19 cellular contexts compared by ENCODE assay signal in the genomic region with DNA sequence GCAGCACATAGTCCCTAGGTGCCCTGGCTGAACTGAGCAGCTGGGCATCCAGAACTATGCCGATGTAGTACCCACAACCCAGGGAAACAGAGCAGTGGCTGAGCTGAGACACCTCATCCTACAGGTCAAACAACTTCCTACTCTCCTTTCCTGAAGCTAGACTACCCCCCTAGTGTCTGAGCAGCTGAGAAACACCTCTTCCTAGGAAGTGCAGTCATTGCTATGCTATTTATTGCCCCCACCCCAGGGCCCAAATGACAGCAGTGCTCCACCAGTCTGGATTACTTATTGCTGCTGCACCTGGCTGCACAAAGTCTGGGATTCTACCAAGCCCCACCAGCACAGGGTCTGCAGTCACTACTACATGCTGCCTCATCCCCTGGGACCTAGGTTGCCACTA. TPM values are rescaled to one million over a fixed set of nuclear protein-coding genes. Genes with fewer than 3 reads are reported as not detected.
A peak's percentile ranks its signal among the peaks of the same experiment; 100 is the strongest.
DNase-seq lines count a peak whose midpoint lies in the region; ATAC-seq, FAIRE-seq and TF ChIP-seq lines count a peak whose summit lies in the region.
"Had no signal": no experiment of that assay in that cellular context is flagged by ENCODE, and none has a peak within 500 bp of the region (broad histone marks: within the 10 kb centered on the region; RNA-seq: fewer than 3 reads in every experiment).

No MANE protein-coding gene starts in this region.

- RAD21 ChIA-PET in GM12878 (lab: Charles Lee; ENCODE audit: unreplicated experiment): no interaction called here

- H3K4me1 ChIP-seq in Caco-2 (peaks cover 28% of the 10 kb centered on the region), GM12878 (ENCODE audit: control insufficient read depth, insufficient read depth, low read length) (no peaks in the 10 kb centered on the region), mammary epithelial cell (ENCODE audit: insufficient read depth, low read length) (peaks cover 7% of the 10 kb centered on the region)
- H3K4me1 ChIP-seq: BLaER1 had no signal

- SMC1A ChIA-PET in GM12878 (lab: Charles Lee; ENCODE audit: uncharacterized antibody, unreplicated experiment): no interaction called here

- H3K27me3 Mint-ChIP-seq in Caco-2 (ENCODE audit: insufficient read depth, unreplicated experiment): no peaks in the 10 kb centered on the region
- H3K27me3 Mint-ChIP-seq: CD4-positive, alpha-beta memory T cell had no signal

- ATAC-seq in GM12878: no peak
- no peak for ATAC-seq in activated naive CD4-positive, alpha-beta T cell treated with anti-CD3 and anti-CD28 coated beads, Interleukin-2, amount 50 U/mL, for 72 hours
- ATAC-seq in GM19467 (IDR thresholded peaks at IDR 0.05; ENCODE audit: unreplicated experiment): no peak
- ATAC-seq: GM23338 had no signal

- H3K9me3 Mint-ChIP-seq in Caco-2 (ENCODE audit: unreplicated experiment): peaks cover 21% of the 10 kb centered on the region
- peaks cover 17 to 35% of the 10 kb centered on the region in 2 donors for H3K9me3 Mint-ChIP-seq in activated naive CD4-positive, alpha-beta T cell treated with anti-CD3 and anti-CD28 coated beads, Interleukin-2, amount 50 U/mL, for 72 hours

- in situ Hi-C loops in GM12878 (cut with MboI): no loop called here
- in situ Hi-C loops in mammary epithelial cell (cut with MboI; ENCODE audit: low sequenced_read_pairs in 2 of 2): no loop called here

- H3K4me1 Mint-ChIP-seq in Caco-2 (ENCODE audit: low read depth, unreplicated experiment): peaks cover 28% of the 10 kb centered on the region
- H3K4me1 Mint-ChIP-seq: CD14-positive monocyte; CD4-positive, alpha-beta memory T cell had no signal

- no peaks in the 10 kb centered on the region for H3K79me2 ChIP-seq in GM12878 (ENCODE audit: control insufficient read depth, insufficient read depth, low read length)
- no peaks in the 10 kb centered on the region for H3K79me2 ChIP-seq in mammary epithelial cell (ENCODE audit: insufficient read depth, low read length)

- CTCF ChIA-PET in Caco-2 (lab: Charles Lee): interaction anchor here (1.2 kb wide), 1 partner anchor 113 kb away, joined by 4 read pairs; no protein-coding TSS in a partner anchor
- CTCF ChIA-PET in GM12878 (lab: Yijun Ruan, JAX): no interaction called here
- CTCF ChIA-PET in mammary epithelial cell (lab: Charles Lee; ENCODE audit: low non-redundant PET): interaction anchor here (0.6 kb wide), 1 partner anchor 187 kb away, joined by 3 read pairs; a partner anchor contains a TSS

- DNase-seq in Caco-2: peak; percentile 51 to 53
- DNase-seq in HTR-8/SVneo (ENCODE audit: insufficient read length, low spot score): no peak
- DNase-seq in GM12878 (ENCODE audit: low read depth, low spot score): no peak
- peak; percentile 68 for DNase-seq in kidney tubule cell (ENCODE audit: low spot score)
- DNase-seq in NCI-H510A (lab: John Stamatoyannopoulos, UW): no peak
- no peak for DNase-seq in activated naive CD4-positive, alpha-beta T cell treated with anti-CD3 and anti-CD28 coated beads, Interleukin-2, amount 50 U/mL, for 72 hours (ENCODE audit: low spot score in 2 of 2)
- DNase-seq in mammary epithelial cell: no peak
- DNase-seq: 8988T; Calu3; CD4-positive, alpha-beta memory T cell; DMS79 treated with DMSO at 0.1 percent for 48 hours; H7 had no signal

- H3K4me3 ChIP-seq in Caco-2 (ENCODE audit: low read depth, low read length) (no peak overlapping the region), GM12878 (no peak overlapping the region), mammary epithelial cell (replicated peaks in 1 of 3; ENCODE audit: insufficient read depth in 1 of 3, low read depth in 2 of 3, low read length in 3 of 3) (no peak overlapping the region)
- H3K4me3 ChIP-seq: BLaER1, GM23338 had no signal

- TF ChIP-seq POLR2A in GM12878 (IDR thresholded peaks at IDR 0.05; ENCODE audit: low read depth, low read length): no peak

- H3K9ac ChIP-seq in GM12878 (ENCODE audit: control insufficient read depth, insufficient read depth, low read length) (no peak overlapping the region), mammary epithelial cell (ENCODE audit: insufficient read depth, low read length) (no peak overlapping the region)
- H3K9ac ChIP-seq: BLaER1 had no signal

- H3K27ac ChIP-seq in GM12878 (ENCODE audit: control insufficient read depth, insufficient read depth): no peak overlapping the region
- no peak overlapping the region for H3K27ac ChIP-seq in mammary epithelial cell (ENCODE audit: insufficient read depth, low read depth, low read length)
- H3K27ac ChIP-seq: BLaER1 had no signal

- peak overlapping the region; percentile 85 for H3K27ac Mint-ChIP-seq in Caco-2 (ENCODE audit: unreplicated experiment)
- H3K27ac Mint-ChIP-seq in activated naive CD4-positive, alpha-beta T cell treated with anti-CD3 and anti-CD28 coated beads, Interleukin-2, amount 50 U/mL, for 72 hours: no peak overlapping the region
- H3K27ac Mint-ChIP-seq: CD14-positive monocyte; CD4-positive, alpha-beta memory T cell; GM23338 had no signal

- H3K27me3 ChIP-seq in Caco-2 (replicated peaks; ENCODE audit: control insufficient read depth, insufficient read depth, low read length) (no peaks in the 10 kb centered on the region), GM12878 (replicated peaks in 1 of 2; ENCODE audit: control insufficient read depth in 2 of 2, insufficient read depth in 2 of 2, low read length in 1 of 2) (no peaks in the 10 kb centered on the region), mammary epithelial cell (ENCODE audit: insufficient read depth, low read length) (no peaks in the 10 kb centered on the region)
- H3K27me3 ChIP-seq: BLaER1 had no signal

- FAIRE-seq in HTR-8/SVneo (lab: Jason Lieb, UNC) (peak; percentile 95), GM12878 (lab: Jason Lieb, UNC) (peak; percentile 23)
- FAIRE-seq: GM12891 had no signal

- H3K4me3 Mint-ChIP-seq in Caco-2 (ENCODE audit: unreplicated experiment): no peak overlapping the region
- H3K4me3 Mint-ChIP-seq: CD14-positive monocyte; CD4-positive, alpha-beta memory T cell; GM23338 had no signal

- dilution Hi-C loops in mammary epithelial cell (cut with HindIII; ENCODE audit: low sequenced_read_pairs): no loop called here

- H3K4me2 ChIP-seq in GM12878 (ENCODE audit: control insufficient read depth, insufficient read depth): no peak overlapping the region
- H3K4me2 ChIP-seq in mammary epithelial cell (ENCODE audit: insufficient read depth, low read depth, low read length): no peak overlapping the region
- H3K4me2 ChIP-seq: BLaER1, GM23338 had no signal

- peaks cover 13% of the 10 kb centered on the region for H3K36me3 Mint-ChIP-seq in Caco-2 (ENCODE audit: insufficient read depth, unreplicated experiment)
- H3K36me3 Mint-ChIP-seq in activated naive CD4-positive, alpha-beta T cell treated with anti-CD3 and anti-CD28 coated beads, Interleukin-2, amount 50 U/mL, for 72 hours: peaks cover 43 to 52% of the 10 kb centered on the region in 2 donors

- no peak for TF ChIP-seq RAD21 in GM12878 (IDR thresholded peaks at IDR 0.05; ENCODE audit: insufficient read depth, low read depth, low read length)

- H4K20me1 ChIP-seq in GM12878 (ENCODE audit: control insufficient read depth, insufficient read depth) (no peaks in the 10 kb centered on the region), mammary epithelial cell (ENCODE audit: insufficient read depth, low read length) (no peaks in the 10 kb centered on the region)
- H4K20me1 ChIP-seq: BLaER1 had no signal

- TF ChIP-seq EP300 in GM12878 (IDR thresholded peaks at IDR 0.05; ENCODE audit: borderline replicate concordance in 1 of 2, control insufficient read depth in 1 of 2, low read depth in 2 of 2, low read length in 2 of 2): no peak

- TF ChIP-seq CTCF in Caco-2 (IDR thresholded peaks at IDR 0.05; ENCODE audit: insufficient read depth in 1 of 2, low read depth in 1 of 2, low read length in 1 of 2, severe bottlenecking in 1 of 2, unreplicated experiment in 1 of 2) (no peak), GM12878 (IDR thresholded peaks at IDR 0.05 in 2 of 3, conservative IDR thresholded peaks at IDR 0.05 in 1 of 3; ENCODE audit: control insufficient read depth in 2 of 3, extremely low read depth in 1 of 3, insufficient read depth in 1 of 3, low read depth in 3 of 3, low read length in 3 of 3) (no peak), mammary epithelial cell (conservative IDR thresholded peaks at IDR 0.05 in 1 of 2, IDR thresholded peaks at IDR 0.05 in 1 of 2; ENCODE audit: extremely low read depth in 1 of 2, insufficient read depth in 1 of 2, low read depth in 1 of 2, low read length in 2 of 2) (no peak)

- BruUV-seq in Caco-2 (replicated peaks; lab: Mats Ljungman, UMichigan): no TSS peak
- BruUV-seq in GM12878 (replicated peaks; lab: Mats Ljungman, UMichigan): no TSS peak
- no TSS peak for BruUV-seq in mammary epithelial cell (replicated peaks; lab: Mats Ljungman, UMichigan)

- H3K9me3 ChIP-seq in Caco-2: peaks cover 17% of the 10 kb centered on the region
- H3K9me3 ChIP-seq in GM12878 (replicated peaks; ENCODE audit: control insufficient read depth, insufficient read depth, low read length): peaks cover 2% of the 10 kb centered on the region; the same call in 2 of the 3 replicates
- H3K9me3 ChIP-seq in mammary epithelial cell (replicated peaks; ENCODE audit: insufficient read depth, low read length): no peaks in the 10 kb centered on the region

- no peak overlapping the region for H2AFZ ChIP-seq in GM12878 (ENCODE audit: control insufficient read depth, low read depth, low read length)
- H2AFZ ChIP-seq in mammary epithelial cell (ENCODE audit: low read depth, low read length): no peak overlapping the region
- H2AFZ ChIP-seq: GM23338 had no signal

- H3K36me3 ChIP-seq in Caco-2 (ENCODE audit: control insufficient read depth, insufficient read depth, low read length) (no peaks in the 10 kb centered on the region), GM12878 (ENCODE audit: control insufficient read depth in 2 of 2, insufficient read depth in 2 of 2, low read length in 1 of 2) (no peaks in the 10 kb centered on the region; a peak in 1 of 4 replicates), mammary epithelial cell (ENCODE audit: insufficient read depth, low read length) (no peaks in the 10 kb centered on the region)

- 100% methylated on average over 1 of the region's 1 CpG for WGBS in GM12878 (ENCODE audit: insufficient coverage, insufficient replicate concordance, low lambda C conversion rate, missing lambda C conversion rate)
- WGBS in mammary epithelial cell (ENCODE audit: low coverage, missing lambda C conversion rate): 60% methylated on average over 1 of the region's 1 CpG

- intact Hi-C loops in Caco-2 (cut with micrococcal nuclease; ENCODE audit: unreplicated experiment): no loop called here
- intact Hi-C loops in GM12878 (cut with micrococcal nuclease; ENCODE audit: unreplicated experiment): no loop called here
- intact Hi-C loops in mammary epithelial cell (cut with micrococcal nuclease): no loop called here

- POLR2A ChIA-PET in Caco-2 (lab: Charles Lee): no interaction called here
- POLR2A ChIA-PET in GM12878 (lab: Charles Lee): no interaction called here

RNA-seq across cellular contexts. Expression of a gene that starts 16.7 kb away (rescaled TPM):
- total RNA-seq in Caco-2 (2022) (not detected in 2 replicates), GM12878 (2014; rRNA removed) (0.16 and 0.28 TPM in 2 replicates), GM12878 (2014; rRNA removed; fragmentation: Illumina TruSeq; extraction: Trizol) (0.13 TPM in 1 of 2 replicates, not detected in the other), GM12878 (2021) (not detected in 2 replicates), mammary epithelial cell (not detected)
- total RNA-seq in GM12878 (2013; cell fraction: nucleolus; rRNA removed): 0.46 and 1.2 TPM in 2 replicates
- not detected for polyA plus RNA-seq in GM12878 (2011; ENCODE audit: low read depth)
- polyA plus RNA-seq in GM12878 (2011; rRNA removed) (0.35 and 0.56 TPM in 2 replicates), GM12878 (2014; fragmentation: Illumina TruSeq; extraction: Trizol) (0.35 TPM in 1 of 2 replicates, not detected in the other), GM12878 (2014; fragmentation: Nextera tagmentation; extraction: Ambion mirVana) (under 1 TPM; 0.03 to 0.04 TPM), GM12878 (2014; rRNA removed) (0.12 TPM in 1 of 2 replicates, not detected in the other), GM12878 (2016; fragmentation: Nextera tagmentation; extraction: Ambion mirVana) (under 1 TPM; 0.23 to 0.26 TPM), mammary epithelial cell (not detected)
- 0.08 and 0.19 TPM in 2 replicates for polyA plus RNA-seq in GM12878 (2011; cell fraction: cytosol; rRNA removed)
- 0.78 and 0.85 TPM in 2 replicates for polyA plus RNA-seq in GM12878 (2011; cell fraction: nucleus; rRNA removed)
- 0.14 and 0.20 TPM in 2 replicates for polyA plus RNA-seq in GM12878 (2012)
- 0.29 and 0.62 TPM in 2 replicates for polyA minus RNA-seq in GM12878 (2011; rRNA and poly(A)+ RNA removed)
- not detected in 2 replicates for polyA minus RNA-seq in GM12878 (2011; cell fraction: cytosol; rRNA and poly(A)+ RNA removed)
- 0.36 and 2.0 TPM in 2 replicates for polyA minus RNA-seq in GM12878 (2011; cell fraction: nucleus; rRNA and poly(A)+ RNA removed)
- total RNA-seq in activated naive CD4-positive, alpha-beta T cell treated with anti-CD3 and anti-CD28 coated beads, Interleukin-2, amount 50 U/mL, for 72 hours: not detected
- not detected for polyA minus RNA-seq in mammary epithelial cell
- total RNA-seq: CD4-positive, alpha-beta memory T cell; G401; GM23338; H7 had no signal
- polyA plus RNA-seq: AG04450; CD14-positive monocyte; CD4-positive, alpha-beta memory T cell had no signal

Comparison
In these comparisons a context has a peak if more than half of its experiments do, and no peak if none do; other contexts are left out.
1. DNase-seq: peak in Caco-2 (2 of 2) and kidney tubule cell (single experiment); none in HTR-8/SVneo (single experiment), GM12878 (single experiment), NCI-H510A (single experiment), activated naive CD4-positive, alpha-beta T cell treated with anti-CD3 and anti-CD28 coated beads, Interleukin-2, amount 50 U/mL, for 72 hours (0 of 2) and mammary epithelial cell (single experiment).